In genomic region chr21:25790122-25790951, GRCh38 we compare ENCODE assay signal across 8 cellular contexts. TPM values are rescaled to one million over a fixed set of nuclear protein-coding genes. Genes with fewer than 3 reads are reported as not detected.
A peak's percentile ranks its signal among the peaks of the same experiment; 100 is the strongest.
DNase-seq lines count a peak whose midpoint lies in the region; ATAC-seq, FAIRE-seq and TF ChIP-seq lines count a peak whose summit lies in the region.

No MANE protein-coding gene starts in this region.

- POLR2A ChIA-PET in activated CD8-positive, alpha-beta T cell treated with anti-CD3 and anti-CD28 coated beads for 36 hours (lab: Charles Lee): no interaction called here

- peak; percentile 74 for ATAC-seq in HG02610 (IDR thresholded peaks at IDR 0.05; ENCODE audit: unreplicated experiment)
- peak; percentile 86 for ATAC-seq in activated CD8-positive, alpha-beta T cell treated with anti-CD3 and anti-CD28 coated beads for 36 hours
- no peak for ATAC-seq in HG03565 (IDR thresholded peaks at IDR 0.05; ENCODE audit: unreplicated experiment)

- H3K36me3 Mint-ChIP-seq in activated CD8-positive, alpha-beta T cell treated with anti-CD3 and anti-CD28 coated beads for 36 hours (ENCODE audit: low read depth): no peaks in the 10 kb centered on the region
- H3K36me3 Mint-ChIP-seq in osteocyte (ENCODE audit: unreplicated experiment): no peaks in the 10 kb centered on the region

- DNase-seq in A172 (ENCODE audit: low spot score) (peak; percentile 40), G401 (ENCODE audit: low spot score) (peak; percentile 45), NCI-H2171 treated with DMSO at 0.1 percent for 48 hours (lab: John Stamatoyannopoulos, UW) (peak; percentile 86), frontal cortex (ENCODE audit: low spot score in 2 of 2) (peak in 1 of 2 donors; percentile 20), osteocyte (ENCODE audit: extremely low spot score, unreplicated experiment) (no peak)
- peak; percentile 23 for DNase-seq in activated CD8-positive, alpha-beta T cell treated with anti-CD3 and anti-CD28 coated beads for 36 hours

- H3K4me3 Mint-ChIP-seq in activated CD8-positive, alpha-beta T cell treated with anti-CD3 and anti-CD28 coated beads for 36 hours: peak overlapping the region; percentile 59
- peak overlapping the region; percentile 56 for H3K4me3 Mint-ChIP-seq in osteocyte (ENCODE audit: unreplicated experiment)

- peaks cover 2% of the 10 kb centered on the region for H3K27me3 Mint-ChIP-seq in activated CD8-positive, alpha-beta T cell treated with anti-CD3 and anti-CD28 coated beads for 36 hours
- H3K27me3 Mint-ChIP-seq in osteocyte (ENCODE audit: unreplicated experiment): peaks cover 31% of the 10 kb centered on the region

- in situ Hi-C loops in G401 (cut with HindIII; ENCODE audit: low sequenced_read_pairs): no loop called here

- peak; percentile 60 for TF ChIP-seq CTCF in activated CD8-positive, alpha-beta T cell treated with anti-CD3 and anti-CD28 coated beads for 36 hours (IDR thresholded peaks at IDR 0.05)
- peak; percentile 66 for TF ChIP-seq CTCF in osteocyte (IDR thresholded peaks at IDR 0.05)

- FAIRE-seq in frontal cortex (lab: Jason Lieb, UNC): peak; percentile 33

- peaks cover 8% of the 10 kb centered on the region for H3K4me1 Mint-ChIP-seq in activated CD8-positive, alpha-beta T cell treated with anti-CD3 and anti-CD28 coated beads for 36 hours (ENCODE audit: low read depth)
- peaks cover 7% of the 10 kb centered on the region for H3K4me1 Mint-ChIP-seq in osteocyte (ENCODE audit: unreplicated experiment)

- intact Hi-C loops in activated CD8-positive, alpha-beta T cell treated with anti-CD3 and anti-CD28 coated beads for 36 hours (cut with micrococcal nuclease): no loop called here

- no peaks in the 10 kb centered on the region for H3K9me3 Mint-ChIP-seq in activated CD8-positive, alpha-beta T cell treated with anti-CD3 and anti-CD28 coated beads for 36 hours
- H3K9me3 Mint-ChIP-seq in osteocyte (ENCODE audit: unreplicated experiment): no peaks in the 10 kb centered on the region

- peak overlapping the region; percentile 18 for H3K27ac Mint-ChIP-seq in activated CD8-positive, alpha-beta T cell treated with anti-CD3 and anti-CD28 coated beads for 36 hours
- no peak overlapping the region for H3K27ac Mint-ChIP-seq in osteocyte (ENCODE audit: unreplicated experiment)

- CTCF ChIA-PET in activated CD8-positive, alpha-beta T cell treated with anti-CD3 and anti-CD28 coated beads for 36 hours (lab: Charles Lee): interaction anchor here (0.9 to 1.9 kb wide), 11 partner anchors 8 to 381 kb away, joined by 3 to 21 read pairs (median 3); no protein-coding TSS in a partner anchor

RNA-seq across cellular contexts. Expression of gene GABPA, which starts 55.6 kb away (rescaled TPM):
- total RNA-seq in A172 (2014; rRNA removed; shearing (Covaris generic)): 33.0 and 34.2 TPM in 2 replicates
- total RNA-seq in G401 (2014; rRNA removed; shearing (Covaris generic)): 12.4 and 19.9 TPM in 2 replicates
- total RNA-seq in activated CD8-positive, alpha-beta T cell treated with anti-CD3 and anti-CD28 coated beads for 36 hours: 10 to 100 TPM; 21.8 to 24.9 TPM
- total RNA-seq in frontal cortex (42.8 TPM), osteocyte (23.8 and 24.4 TPM in 2 replicates)

RNA-seq across cellular contexts. Expression of gene ATP5PF, which starts 55.6 kb away (rescaled TPM):
- total RNA-seq in A172 (2014; rRNA removed; shearing (Covaris generic)): 243 and 247 TPM in 2 replicates
- total RNA-seq in G401 (2014; rRNA removed; shearing (Covaris generic)): 78.2 and 86.1 TPM in 2 replicates
- total RNA-seq in activated CD8-positive, alpha-beta T cell treated with anti-CD3 and anti-CD28 coated beads for 36 hours: 100 to 1,000 TPM; 154 to 159 TPM
- total RNA-seq in frontal cortex (57.9 TPM), osteocyte (107 and 117 TPM in 2 replicates)
